ENCODE assay signal across 1 cellular context in genomic region chr20:49278817-49279676, GRCh38.
TF ChIP-seq lines count a peak whose summit lies in the region.

No MANE protein-coding gene starts in this region.

TF ChIP-seq in GM12878, 131 proteins besides CTCF, POLR2A, EP300 and RAD21 (continues in another document):
- TF ChIP-seq SIX5 (IDR thresholded peaks at IDR 0.05; ENCODE audit: low read depth, low read length, severe bottlenecking): no peak
- TF ChIP-seq BACH1 (IDR thresholded peaks at IDR 0.05; ENCODE audit: borderline replicate concordance): no peak
- no peak for TF ChIP-seq ZBTB40 (IDR thresholded peaks at IDR 0.05; ENCODE audit: borderline replicate concordance)
- no peak for TF ChIP-seq CBFB (IDR thresholded peaks at IDR 0.05; ENCODE audit: low read depth)
- no peak for TF ChIP-seq YBX1 (IDR thresholded peaks at IDR 0.05)
- TF ChIP-seq IKZF1 (conservative IDR thresholded peaks at IDR 0.05): no peak
- peak; percentile 78; the same call in 1 of the 2 replicates for TF ChIP-seq PML (IDR thresholded peaks at IDR 0.05; ENCODE audit: low read length)
- TF ChIP-seq ZNF687 (IDR thresholded peaks at IDR 0.05): 0 out of 2 replicates have a peak, but pooled peaks have one; percentile 6
- no peak for TF ChIP-seq PBX3 (IDR thresholded peaks at IDR 0.05; ENCODE audit: insufficient replicate concordance, low read depth, low read length)
- no peak for TF ChIP-seq NFYA (IDR thresholded peaks at IDR 0.05; ENCODE audit: borderline replicate concordance, low read depth, low read length)
- no peak for TF ChIP-seq RAD51 (IDR thresholded peaks at IDR 0.05)
- TF ChIP-seq WRNIP1 (IDR thresholded peaks at IDR 0.05; ENCODE audit: borderline replicate concordance, low read depth, low read length): 0 out of 2 replicates have a peak, but pooled peaks have one; percentile 52
- TF ChIP-seq, protein P1, sequence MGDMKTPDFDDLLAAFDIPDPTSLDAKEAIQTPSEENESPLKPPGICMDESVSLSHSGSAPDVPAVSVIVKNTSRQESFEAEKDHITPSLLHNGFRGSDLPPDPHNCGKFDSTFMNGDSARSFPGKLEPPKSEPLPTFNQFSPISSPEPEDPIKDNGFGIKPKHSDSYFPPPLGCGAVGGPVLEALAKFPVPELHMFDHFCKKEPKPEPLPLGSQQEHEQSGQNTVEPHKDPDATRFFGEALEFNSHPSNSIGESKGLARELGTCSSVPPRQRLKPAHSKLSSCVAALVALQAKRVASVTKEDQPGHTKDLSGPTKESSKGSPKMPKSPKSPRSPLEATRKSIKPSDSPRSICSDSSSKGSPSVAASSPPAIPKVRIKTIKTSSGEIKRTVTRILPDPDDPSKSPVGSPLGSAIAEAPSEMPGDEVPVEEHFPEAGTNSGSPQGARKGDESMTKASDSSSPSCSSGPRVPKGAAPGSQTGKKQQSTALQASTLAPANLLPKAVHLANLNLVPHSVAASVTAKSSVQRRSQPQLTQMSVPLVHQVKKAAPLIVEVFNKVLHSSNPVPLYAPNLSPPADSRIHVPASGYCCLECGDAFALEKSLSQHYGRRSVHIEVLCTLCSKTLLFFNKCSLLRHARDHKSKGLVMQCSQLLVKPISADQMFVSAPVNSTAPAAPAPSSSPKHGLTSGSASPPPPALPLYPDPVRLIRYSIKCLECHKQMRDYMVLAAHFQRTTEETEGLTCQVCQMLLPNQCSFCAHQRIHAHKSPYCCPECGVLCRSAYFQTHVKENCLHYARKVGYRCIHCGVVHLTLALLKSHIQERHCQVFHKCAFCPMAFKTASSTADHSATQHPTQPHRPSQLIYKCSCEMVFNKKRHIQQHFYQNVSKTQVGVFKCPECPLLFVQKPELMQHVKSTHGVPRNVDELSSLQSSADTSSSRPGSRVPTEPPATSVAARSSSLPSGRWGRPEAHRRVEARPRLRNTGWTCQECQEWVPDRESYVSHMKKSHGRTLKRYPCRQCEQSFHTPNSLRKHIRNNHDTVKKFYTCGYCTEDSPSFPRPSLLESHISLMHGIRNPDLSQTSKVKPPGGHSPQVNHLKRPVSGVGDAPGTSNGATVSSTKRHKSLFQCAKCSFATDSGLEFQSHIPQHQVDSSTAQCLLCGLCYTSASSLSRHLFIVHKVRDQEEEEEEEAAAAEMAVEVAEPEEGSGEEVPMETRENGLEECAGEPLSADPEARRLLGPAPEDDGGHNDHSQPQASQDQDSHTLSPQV (IDR thresholded peaks at IDR 0.05): no peak
- TF ChIP-seq SUPT20H (IDR thresholded peaks at IDR 0.05; ENCODE audit: borderline replicate concordance, control insufficient read depth, low read depth, low read length): no peak
- no peak for TF ChIP-seq JUNB (IDR thresholded peaks at IDR 0.05)
- TF ChIP-seq, protein P2, sequence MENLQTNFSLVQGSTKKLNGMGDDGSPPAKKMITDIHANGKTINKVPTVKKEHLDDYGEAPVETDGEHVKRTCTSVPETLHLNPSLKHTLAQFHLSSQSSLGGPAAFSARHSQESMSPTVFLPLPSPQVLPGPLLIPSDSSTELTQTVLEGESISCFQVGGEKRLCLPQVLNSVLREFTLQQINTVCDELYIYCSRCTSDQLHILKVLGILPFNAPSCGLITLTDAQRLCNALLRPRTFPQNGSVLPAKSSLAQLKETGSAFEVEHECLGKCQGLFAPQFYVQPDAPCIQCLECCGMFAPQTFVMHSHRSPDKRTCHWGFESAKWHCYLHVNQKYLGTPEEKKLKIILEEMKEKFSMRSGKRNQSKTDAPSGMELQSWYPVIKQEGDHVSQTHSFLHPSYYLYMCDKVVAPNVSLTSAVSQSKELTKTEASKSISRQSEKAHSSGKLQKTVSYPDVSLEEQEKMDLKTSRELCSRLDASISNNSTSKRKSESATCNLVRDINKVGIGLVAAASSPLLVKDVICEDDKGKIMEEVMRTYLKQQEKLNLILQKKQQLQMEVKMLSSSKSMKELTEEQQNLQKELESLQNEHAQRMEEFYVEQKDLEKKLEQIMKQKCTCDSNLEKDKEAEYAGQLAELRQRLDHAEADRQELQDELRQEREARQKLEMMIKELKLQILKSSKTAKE (IDR thresholded peaks at IDR 0.05; ENCODE audit: low read depth, poor library complexity, severe bottlenecking): no peak
- TF ChIP-seq RFX5 (IDR thresholded peaks at IDR 0.05; ENCODE audit: low read depth, low read length): no peak
- no peak for TF ChIP-seq ZZZ3 (IDR thresholded peaks at IDR 0.05; ENCODE audit: control insufficient read depth, insufficient read length, low read depth)
- TF ChIP-seq SPI1 (IDR thresholded peaks at IDR 0.05; ENCODE audit: borderline replicate concordance, insufficient read depth, low read depth, low read length): no peak
- TF ChIP-seq MXI1 (IDR thresholded peaks at IDR 0.05; ENCODE audit: low read depth, low read length): no peak; the same call in none of the 2 replicates
- no peak for TF ChIP-seq KDM1A (IDR thresholded peaks at IDR 0.05; ENCODE audit: borderline replicate concordance)
- peak in 1 of 2 experiments; percentile 33; a peak in 1 of 4 replicates for TF ChIP-seq BHLHE40 (IDR thresholded peaks at IDR 0.05; ENCODE audit: borderline replicate concordance in 1 of 2, low read depth in 2 of 2, low read length in 1 of 2)
- no peak for TF ChIP-seq IRF4 (IDR thresholded peaks at IDR 0.05; ENCODE audit: low read depth, low read length)
- TF ChIP-seq NBN (IDR thresholded peaks at IDR 0.05): peak; percentile 39; the same call in 1 of the 2 replicates
- TF ChIP-seq MTA3 (IDR thresholded peaks at IDR 0.05; ENCODE audit: borderline replicate concordance, low read length): peak; percentile 91
- TF ChIP-seq ZBED1 (IDR thresholded peaks at IDR 0.05; ENCODE audit: borderline replicate concordance): no peak
- no peak for TF ChIP-seq RCOR1 (conservative IDR thresholded peaks at IDR 0.05; ENCODE audit: low read depth, low read length)
- TF ChIP-seq CEBPZ (IDR thresholded peaks at IDR 0.05; ENCODE audit: low read depth, low read length): no peak
- TF ChIP-seq MYC (IDR thresholded peaks at IDR 0.05; ENCODE audit: insufficient read depth, insufficient read length, insufficient replicate concordance, low read length, severe bottlenecking): peak; percentile 2
- peak; percentile 44; the same call in 1 of the 2 replicates for TF ChIP-seq CHD1 (IDR thresholded peaks at IDR 0.05; ENCODE audit: low read depth, low read length)
- TF ChIP-seq, protein P3, sequence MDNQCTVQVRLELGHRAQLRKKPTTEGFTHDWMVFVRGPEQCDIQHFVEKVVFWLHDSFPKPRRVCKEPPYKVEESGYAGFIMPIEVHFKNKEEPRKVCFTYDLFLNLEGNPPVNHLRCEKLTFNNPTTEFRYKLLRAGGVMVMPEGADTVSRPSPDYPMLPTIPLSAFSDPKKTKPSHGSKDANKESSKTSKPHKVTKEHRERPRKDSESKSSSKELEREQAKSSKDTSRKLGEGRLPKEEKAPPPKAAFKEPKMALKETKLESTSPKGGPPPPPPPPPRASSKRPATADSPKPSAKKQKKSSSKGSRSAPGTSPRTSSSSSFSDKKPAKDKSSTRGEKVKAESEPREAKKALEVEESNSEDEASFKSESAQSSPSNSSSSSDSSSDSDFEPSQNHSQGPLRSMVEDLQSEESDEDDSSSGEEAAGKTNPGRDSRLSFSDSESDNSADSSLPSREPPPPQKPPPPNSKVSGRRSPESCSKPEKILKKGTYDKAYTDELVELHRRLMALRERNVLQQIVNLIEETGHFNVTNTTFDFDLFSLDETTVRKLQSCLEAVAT (IDR thresholded peaks at IDR 0.05): peak; percentile 79
- peak; percentile 65 for TF ChIP-seq SMAD1 (IDR thresholded peaks at IDR 0.05; ENCODE audit: low read depth, partially characterized antibody)
- TF ChIP-seq SMC3 (IDR thresholded peaks at IDR 0.05; ENCODE audit: borderline replicate concordance, low read length): no peak
- TF ChIP-seq FOXM1 (IDR thresholded peaks at IDR 0.05; ENCODE audit: low read depth, low read length): 0 out of 2 replicates have a peak, but pooled peaks have one; percentile 28
- TF ChIP-seq ATF2 (IDR thresholded peaks at IDR 0.05; ENCODE audit: low read length): peak; percentile 54; the same call in 1 of the 2 replicates
